In the genomic region with DNA sequence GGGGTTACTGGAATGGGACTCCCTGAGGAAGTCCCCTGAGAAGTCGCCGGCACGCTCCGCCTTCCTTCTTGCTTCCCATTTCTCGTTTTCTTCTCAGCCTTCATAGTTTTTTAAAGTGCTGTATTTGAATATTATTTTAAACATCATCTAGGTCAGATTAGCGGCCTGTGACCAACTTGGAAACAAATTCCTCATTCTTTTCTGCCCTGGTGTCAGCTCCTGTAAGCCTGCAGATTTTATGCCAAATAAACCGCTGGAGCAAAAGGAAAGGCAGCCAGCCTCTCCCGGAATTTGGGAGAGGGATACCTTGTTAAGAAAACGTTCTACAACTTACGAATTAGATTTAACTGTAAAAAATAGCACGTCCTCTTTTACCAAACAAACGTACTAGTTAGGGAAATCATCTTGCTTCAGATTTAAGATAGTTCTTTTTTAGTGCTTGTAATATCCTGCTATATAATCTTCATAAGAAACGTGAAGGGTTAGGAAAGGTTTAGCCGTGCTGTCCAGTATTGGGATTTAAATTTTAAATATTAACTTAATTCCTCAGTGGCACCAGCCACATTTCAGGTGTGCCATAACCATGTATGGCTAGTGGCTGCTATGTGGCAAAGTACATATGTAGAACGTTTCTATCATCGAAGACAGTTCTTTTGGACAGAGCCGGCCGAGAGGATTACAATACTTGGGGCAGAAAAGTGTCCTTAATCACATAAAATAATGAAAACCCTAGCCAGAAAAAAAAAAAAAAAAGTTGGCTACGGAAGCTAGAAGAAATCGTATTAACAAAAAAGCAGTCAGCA, we compare ENCODE assay signal across 8 cellular contexts. TPM values are rescaled to one million over a fixed set of nuclear protein-coding genes. Genes with fewer than 3 reads are reported as not detected.
DNase-seq lines count a peak whose midpoint lies in the region; ATAC-seq and TF ChIP-seq lines count a peak whose summit lies in the region.

No MANE protein-coding gene starts in this region.

- H3K36me3 ChIP-seq in cardiac muscle cell, result no peaks in the 10 kb centered on the region

- no peak for TF ChIP-seq CTCF in cardiac muscle cell (IDR thresholded peaks at IDR 0.05; ENCODE audit: low read depth, low read length)

- no peak for ATAC-seq in Right ventricle myocardium inferior
- no peak for ATAC-seq in activated T-helper 17 cell treated with anti-CD3 and anti-CD28 coated beads, Interleukin-2, amount 50 U/mL, for 72 hours (replicated peaks)

- H3K27me3 ChIP-seq in cardiac muscle cell, result no peaks in the 10 kb centered on the region

- H3K4me1 ChIP-seq in cardiac muscle cell (ENCODE audit: low read depth), result peaks cover 12% of the 10 kb centered on the region

- H3K4me1 Mint-ChIP-seq in activated T-helper 17 cell treated with anti-CD3 and anti-CD28 coated beads, Interleukin-2, amount 50 U/mL, for 72 hours, result peaks cover 28% of the 10 kb centered on the region
- H3K4me1 Mint-ChIP-seq in immature natural killer cell, result peaks cover 60 to 73% of the 10 kb centered on the region in 2 donors

- peak overlapping the region; percentile 89 for H3K4me3 ChIP-seq in cardiac muscle cell

- no peak for DNase-seq in cardiac muscle cell (ENCODE audit: low read depth in 1 of 2, low spot score in 1 of 2)
- no peak for DNase-seq in Right ventricle myocardium inferior (ENCODE audit: missing footprints)
- DNase-seq in immature natural killer cell, result no peak
- DNase-seq in superior temporal gyrus (ENCODE audit: extremely low spot score), result peak; percentile 48
- no peak for DNase-seq in effector CD8-positive, alpha-beta T cell (lab: John Stamatoyannopoulos, UW)
- no peak for DNase-seq in NCI-H2107 treated with DMSO at 0.1 percent for 48 hours (lab: John Stamatoyannopoulos, UW; ENCODE audit: unreplicated experiment)
- no peak for DNase-seq in mucosa of gallbladder (ENCODE audit: low spot score)

- H3K27me3 Mint-ChIP-seq in activated T-helper 17 cell treated with anti-CD3 and anti-CD28 coated beads, Interleukin-2, amount 50 U/mL, for 72 hours, result no peaks in the 10 kb centered on the region
- H3K27me3 Mint-ChIP-seq in immature natural killer cell (ENCODE audit: low read depth in 3 of 3), result peaks cover 18 to 26% (median 22%) of the 10 kb centered on the region in 3 donors

- peak overlapping the region; percentile 97 for H3K27ac Mint-ChIP-seq in activated T-helper 17 cell treated with anti-CD3 and anti-CD28 coated beads, Interleukin-2, amount 50 U/mL, for 72 hours
- H3K27ac Mint-ChIP-seq in immature natural killer cell, result peak overlapping the region; percentile 97 to 100 (median 98)

- H3K9me3 Mint-ChIP-seq in activated T-helper 17 cell treated with anti-CD3 and anti-CD28 coated beads, Interleukin-2, amount 50 U/mL, for 72 hours, result no peaks in the 10 kb centered on the region
- H3K9me3 Mint-ChIP-seq in immature natural killer cell, result no peaks in the 10 kb centered on the region

- peaks cover 24% of the 10 kb centered on the region for H3K36me3 Mint-ChIP-seq in activated T-helper 17 cell treated with anti-CD3 and anti-CD28 coated beads, Interleukin-2, amount 50 U/mL, for 72 hours (ENCODE audit: low read depth)
- H3K36me3 Mint-ChIP-seq in immature natural killer cell, result no peaks in the 10 kb centered on the region

- peak overlapping the region; percentile 89 for H3K4me3 Mint-ChIP-seq in activated T-helper 17 cell treated with anti-CD3 and anti-CD28 coated beads, Interleukin-2, amount 50 U/mL, for 72 hours
- H3K4me3 Mint-ChIP-seq in immature natural killer cell, result peak overlapping the region; percentile 92 to 97 (median 94)

- H3K9me3 ChIP-seq in cardiac muscle cell (ENCODE audit: low read depth), result no peaks in the 10 kb centered on the region

- peak overlapping the region; percentile 99 for H3K27ac ChIP-seq in cardiac muscle cell

- intact Hi-C loops in Right ventricle myocardium inferior (cut with DNase I), result no loop called here

RNA-seq across cellular contexts. Expression of a gene that starts 0.7 kb away (rescaled TPM):
- total RNA-seq in cardiac muscle cell (20.4 and 24.7 TPM in 2 replicates), Right ventricle myocardium inferior (11.2 TPM), mucosa of gallbladder (31.0 TPM)
- polyA plus RNA-seq in cardiac muscle cell (25.4 and 29.8 TPM in 2 replicates), immature natural killer cell (100 to 1,000 TPM; 103 to 122 (median 117) TPM)
- 10 to 100 TPM; 72.1 to 78.7 TPM for total RNA-seq in activated T-helper 17 cell treated with anti-CD3 and anti-CD28 coated beads, Interleukin-2, amount 50 U/mL, for 72 hours
